In the genomic region with DNA sequence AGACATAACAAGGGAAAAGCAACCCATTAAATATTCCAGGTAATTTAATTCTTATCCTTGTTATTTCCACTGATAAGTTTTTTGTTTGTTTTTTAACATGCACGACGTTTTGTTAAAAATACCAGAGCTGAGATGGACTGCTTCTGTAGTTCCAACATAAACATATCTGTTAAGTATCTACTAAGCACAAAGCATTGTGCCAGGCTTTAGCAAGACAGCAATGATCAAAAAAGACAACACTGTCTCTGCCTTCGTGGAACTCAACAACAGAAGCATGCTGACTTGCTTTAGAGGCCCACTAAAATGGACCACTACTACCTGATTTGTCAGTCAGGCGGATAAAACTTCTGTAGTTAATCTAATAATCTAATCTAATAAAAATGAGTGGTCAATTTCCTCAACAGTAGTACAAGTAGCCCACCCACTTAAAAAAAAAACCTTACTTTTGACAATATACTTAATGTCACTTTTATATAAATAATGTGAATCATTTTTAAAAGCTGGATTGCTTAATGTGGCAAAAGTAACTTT, we compare ENCODE assay signal across 8 cellular contexts. TPM values are rescaled to one million over a fixed set of nuclear protein-coding genes. Genes with fewer than 3 reads are reported as not detected.
DNase-seq lines count a peak whose midpoint lies in the region; ATAC-seq and TF ChIP-seq lines count a peak whose summit lies in the region.

No MANE protein-coding gene starts in this region.

- H3K4me1 ChIP-seq in Panc1 (ENCODE audit: control insufficient read depth, insufficient read depth, low read length) (peaks cover 14% of the 10 kb centered on the region), psoas muscle (peaks cover 62% of the 10 kb centered on the region)

- 31 to 36% (median 34%) methylated on average over 4 of the region's 4 CpGs for WGBS in psoas muscle, 3 donors

- H3K9me3 ChIP-seq in Panc1 (ENCODE audit: control insufficient read depth, insufficient read depth, low read depth, low read length) (no peaks in the 10 kb centered on the region), psoas muscle (no peaks in the 10 kb centered on the region)

- H3K4me3 ChIP-seq in Panc1 (ENCODE audit: low read depth in 2 of 2, low read length in 2 of 2) (peak overlapping the region; percentile 10 to 82; a peak in 2 of 4 replicates), epithelial cell of esophagus (ENCODE audit: low read length) (peak overlapping the region; percentile 86), psoas muscle (peak overlapping the region; percentile 96)

- peaks cover 2% of the 10 kb centered on the region; the same call in 1 of the 2 replicates for H3K36me3 ChIP-seq in Panc1 (ENCODE audit: control insufficient read depth, insufficient read depth, low read length)
- no peaks in the 10 kb centered on the region for H3K36me3 ChIP-seq in psoas muscle (ENCODE audit: insufficient read depth in 1 of 2, low read depth in 1 of 2)

- H3K27me3 ChIP-seq in Panc1 (ENCODE audit: control insufficient read depth, insufficient read depth, low read length) (no peaks in the 10 kb centered on the region), psoas muscle (ENCODE audit: insufficient read depth in 3 of 3, low read length in 2 of 3) (no peaks in the 10 kb centered on the region)

- ATAC-seq in Panc1 (no peak), psoas muscle (no peak), HG02981 (IDR thresholded peaks at IDR 0.05; ENCODE audit: unreplicated experiment) (no peak), GM18519 (IDR thresholded peaks at IDR 0.05; ENCODE audit: low FRiP score, unreplicated experiment) (no peak)

- no TSS peak for BruUV-seq in Panc1 (replicated peaks; lab: Mats Ljungman, UMichigan)

- peak; percentile 26 for DNase-seq in NCI-H82 (lab: John Stamatoyannopoulos, UW)
- no peak for DNase-seq in NCI-H82 treated with DMSO at 0.1 percent for 48 hours (lab: John Stamatoyannopoulos, UW; ENCODE audit: unreplicated experiment)
- no peak for DNase-seq in Panc1 (ENCODE audit: low read depth, low spot score)
- no peak for DNase-seq in epithelial cell of esophagus (ENCODE audit: low read depth)
- no peak for DNase-seq in psoas muscle
- DNase-seq in DMS53 (lab: John Stamatoyannopoulos, UW) = no peak

- intact Hi-C loops in Panc1 (cut with micrococcal nuclease; ENCODE audit: unreplicated experiment) = no loop called here
- intact Hi-C loops in psoas muscle (cut with DNase I) = no loop called here

- POLR2A ChIA-PET in Panc1 (lab: Charles Lee) = no interaction called here

- no peak for TF ChIP-seq CTCF in Panc1 (IDR thresholded peaks at IDR 0.05)
- no peak for TF ChIP-seq CTCF in epithelial cell of esophagus (IDR thresholded peaks at IDR 0.05; ENCODE audit: insufficient read depth, low read depth, low read length, missing control alignments)
- TF ChIP-seq CTCF in psoas muscle (IDR thresholded peaks at IDR 0.05) = no peak

- CTCF ChIA-PET in Panc1 (lab: Charles Lee) = no interaction called here

- H3K27ac ChIP-seq in Panc1 (ENCODE audit: low read length) (no peak overlapping the region), psoas muscle (no peak overlapping the region)

- in situ Hi-C loops in Panc1 (cut with HindIII; ENCODE audit: low pct_unique_long_range_greater_than_20kb, low sequenced_read_pairs) = no loop called here

RNA-seq across cellular contexts. Expression of a gene that starts 3.1 kb away (rescaled TPM):
- 42.7 TPM for total RNA-seq in Panc1 (2021; ENCODE audit: unreplicated experiment)
- polyA plus RNA-seq in Panc1 (2012; ENCODE audit: insufficient read length) = 23.1 TPM
- total RNA-seq in psoas muscle = 10 to 100 TPM; 43.6 to 51.5 (median 44.5) TPM
- polyA plus RNA-seq in psoas muscle = 10 to 100 TPM; 17.6 to 34.7 (median 32.1) TPM

Comparison
In these comparisons a context has a peak if more than half of its experiments do, and no peak if none do; other contexts are left out.
1. H3K4me3 ChIP-seq: peak in every context shown above with its lines; median percentile 96 in psoas muscle; 86 in epithelial cell of esophagus; 46 in Panc1.